Comparison of ENCODE assay signal across 1 cellular context in genomic region chr10:104274762-104275721, GRCh38.
TF ChIP-seq lines count a peak whose summit lies in the region.

No MANE protein-coding gene starts in this region.

TF ChIP-seq in HepG2, 621 proteins besides CTCF, POLR2A, EP300 and RAD21 (continued from another document and continues in another):
- TF ChIP-seq ZNF33A (CRISPR knock-in tag; IDR thresholded peaks at IDR 0.05; ENCODE audit: borderline replicate concordance) (no peak), MIXL1 (CRISPR knock-in tag; IDR thresholded peaks at IDR 0.05) (no peak), RFXAP (CRISPR knock-in tag; IDR thresholded peaks at IDR 0.05; ENCODE audit: borderline replicate concordance) (no peak), ZBTB38 (CRISPR knock-in tag; IDR thresholded peaks at IDR 0.05) (peak; percentile 32; the same call in 1 of the 2 replicates), SALL2 (CRISPR knock-in tag; IDR thresholded peaks at IDR 0.05) (no peak), HOXA9 (CRISPR knock-in tag; IDR thresholded peaks at IDR 0.05; ENCODE audit: borderline replicate concordance) (no peak), KDM3A (CRISPR knock-in tag; IDR thresholded peaks at IDR 0.05; ENCODE audit: low read depth) (peak; percentile 72; the same call in 1 of the 2 replicates), ZNF292 (CRISPR knock-in tag; IDR thresholded peaks at IDR 0.05; ENCODE audit: borderline replicate concordance, low read depth) (no peak), ZNF782 (CRISPR knock-in tag; IDR thresholded peaks at IDR 0.05; ENCODE audit: borderline replicate concordance) (0 out of 2 replicates have a peak, but pooled peaks have one; percentile 39), CCDC6 (CRISPR knock-in tag; IDR thresholded peaks at IDR 0.05) (no peak), FOXK1 (CRISPR knock-in tag; IDR thresholded peaks at IDR 0.05; ENCODE audit: borderline replicate concordance, low read depth) (no peak), NFYB (CRISPR knock-in tag; IDR thresholded peaks at IDR 0.05) (no peak), SP4 (CRISPR knock-in tag; IDR thresholded peaks at IDR 0.05) (no peak), SRSF9 (IDR thresholded peaks at IDR 0.05; ENCODE audit: borderline replicate concordance, insufficient read depth, low read depth, low read length, poor library complexity, severe bottlenecking) (no peak), ZNF746 (CRISPR knock-in tag; IDR thresholded peaks at IDR 0.05) (no peak), NR2F2 (IDR thresholded peaks at IDR 0.05; ENCODE audit: borderline replicate concordance, low read depth) (no peak), ZNF607 (CRISPR knock-in tag; IDR thresholded peaks at IDR 0.05; ENCODE audit: borderline replicate concordance) (no peak), ZC3H13 (CRISPR knock-in tag; IDR thresholded peaks at IDR 0.05) (no peak), ZC3H4 (CRISPR knock-in tag; IDR thresholded peaks at IDR 0.05; ENCODE audit: borderline replicate concordance) (no peak), GLI4 (CRISPR knock-in tag; IDR thresholded peaks at IDR 0.05; ENCODE audit: borderline replicate concordance) (no peak), ZNF589 (CRISPR knock-in tag; conservative IDR thresholded peaks at IDR 0.05) (no peak), KLF9 (CRISPR knock-in tag; IDR thresholded peaks at IDR 0.05; ENCODE audit: low read depth) (no peak), HNRNPK (IDR thresholded peaks at IDR 0.05; ENCODE audit: low read depth, low read length, poor library complexity, severe bottlenecking) (no peak), THAP8 (CRISPR knock-in tag; IDR thresholded peaks at IDR 0.05; ENCODE audit: borderline replicate concordance) (no peak), GFI1 (CRISPR knock-in tag; IDR thresholded peaks at IDR 0.05; ENCODE audit: borderline replicate concordance) (no peak), CSRNP1 (CRISPR knock-in tag; IDR thresholded peaks at IDR 0.05) (no peak; the same call in 1 of the 2 replicates), JARID2 (CRISPR knock-in tag; IDR thresholded peaks at IDR 0.05; ENCODE audit: insufficient replicate concordance) (no peak), HINFP (CRISPR knock-in tag; IDR thresholded peaks at IDR 0.05; ENCODE audit: low read depth) (peak; percentile 99), ZFP36L1 (CRISPR knock-in tag; IDR thresholded peaks at IDR 0.05) (no peak), HES4 (CRISPR knock-in tag; IDR thresholded peaks at IDR 0.05; ENCODE audit: borderline replicate concordance) (no peak), ZNF800 (CRISPR knock-in tag; IDR thresholded peaks at IDR 0.05) (peak; percentile 65; the same call in 1 of the 2 replicates), ERF (CRISPR knock-in tag; IDR thresholded peaks at IDR 0.05) (0 out of 2 replicates have a peak, but pooled peaks have one; percentile 19), NAIF1 (CRISPR knock-in tag; IDR thresholded peaks at IDR 0.05; ENCODE audit: borderline replicate concordance) (no peak), ZNF619 (CRISPR knock-in tag; IDR thresholded peaks at IDR 0.05) (no peak), ZNF879 (CRISPR knock-in tag; IDR thresholded peaks at IDR 0.05) (no peak), RBM39 (IDR thresholded peaks at IDR 0.05; ENCODE audit: low read depth, low read length, poor library complexity, severe bottlenecking) (peak; percentile 71), ZNF556 (CRISPR knock-in tag; IDR thresholded peaks at IDR 0.05; ENCODE audit: borderline replicate concordance) (no peak), SOX13 (IDR thresholded peaks at IDR 0.05) (no peak), SOX13 (CRISPR knock-in tag; conservative IDR thresholded peaks at IDR 0.05 in 1 of 2, IDR thresholded peaks at IDR 0.05 in 1 of 2) (no peak), SSRP1 (CRISPR knock-in tag; IDR thresholded peaks at IDR 0.05) (no peak), ZNF234 (CRISPR knock-in tag; conservative IDR thresholded peaks at IDR 0.05) (no peak), ZSCAN29 (CRISPR knock-in tag; conservative IDR thresholded peaks at IDR 0.05) (no peak), HNRNPLL (IDR thresholded peaks at IDR 0.05; ENCODE audit: low read depth, low read length, poor library complexity, severe bottlenecking) (peak; percentile 82), AGO1 (IDR thresholded peaks at IDR 0.05; ENCODE audit: low read depth, low read length, poor library complexity, severe bottlenecking) (no peak), SRY (CRISPR knock-in tag; IDR thresholded peaks at IDR 0.05) (no peak)
- TF ChIP-seq, protein P1, sequence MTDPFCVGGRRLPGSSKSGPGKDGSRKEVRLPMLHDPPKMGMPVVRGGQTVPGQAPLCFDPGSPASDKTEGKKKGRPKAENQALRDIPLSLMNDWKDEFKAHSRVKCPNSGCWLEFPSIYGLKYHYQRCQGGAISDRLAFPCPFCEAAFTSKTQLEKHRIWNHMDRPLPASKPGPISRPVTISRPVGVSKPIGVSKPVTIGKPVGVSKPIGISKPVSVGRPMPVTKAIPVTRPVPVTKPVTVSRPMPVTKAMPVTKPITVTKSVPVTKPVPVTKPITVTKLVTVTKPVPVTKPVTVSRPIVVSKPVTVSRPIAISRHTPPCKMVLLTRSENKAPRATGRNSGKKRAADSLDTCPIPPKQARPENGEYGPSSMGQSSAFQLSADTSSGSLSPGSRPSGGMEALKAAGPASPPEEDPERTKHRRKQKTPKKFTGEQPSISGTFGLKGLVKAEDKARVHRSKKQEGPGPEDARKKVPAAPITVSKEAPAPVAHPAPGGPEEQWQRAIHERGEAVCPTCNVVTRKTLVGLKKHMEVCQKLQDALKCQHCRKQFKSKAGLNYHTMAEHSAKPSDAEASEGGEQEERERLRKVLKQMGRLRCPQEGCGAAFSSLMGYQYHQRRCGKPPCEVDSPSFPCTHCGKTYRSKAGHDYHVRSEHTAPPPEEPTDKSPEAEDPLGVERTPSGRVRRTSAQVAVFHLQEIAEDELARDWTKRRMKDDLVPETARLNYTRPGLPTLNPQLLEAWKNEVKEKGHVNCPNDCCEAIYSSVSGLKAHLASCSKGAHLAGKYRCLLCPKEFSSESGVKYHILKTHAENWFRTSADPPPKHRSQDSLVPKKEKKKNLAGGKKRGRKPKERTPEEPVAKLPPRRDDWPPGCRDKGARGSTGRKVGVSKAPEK (CRISPR knock-in tag; IDR thresholded peaks at IDR 0.05; ENCODE audit: borderline replicate concordance): no peak
- TF ChIP-seq, protein P2, sequence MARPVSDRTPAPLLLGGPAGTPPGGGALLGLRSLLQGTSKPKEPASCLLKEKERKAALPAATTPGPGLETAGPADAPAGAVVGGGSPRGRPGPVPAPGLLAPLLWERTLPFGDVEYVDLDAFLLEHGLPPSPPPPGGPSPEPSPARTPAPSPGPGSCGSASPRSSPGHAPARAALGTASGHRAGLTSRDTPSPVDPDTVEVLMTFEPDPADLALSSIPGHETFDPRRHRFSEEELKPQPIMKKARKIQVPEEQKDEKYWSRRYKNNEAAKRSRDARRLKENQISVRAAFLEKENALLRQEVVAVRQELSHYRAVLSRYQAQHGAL (CRISPR knock-in tag; IDR thresholded peaks at IDR 0.05; ENCODE audit: not compliant biosample characterization): no peak
- TF ChIP-seq, protein P3, sequence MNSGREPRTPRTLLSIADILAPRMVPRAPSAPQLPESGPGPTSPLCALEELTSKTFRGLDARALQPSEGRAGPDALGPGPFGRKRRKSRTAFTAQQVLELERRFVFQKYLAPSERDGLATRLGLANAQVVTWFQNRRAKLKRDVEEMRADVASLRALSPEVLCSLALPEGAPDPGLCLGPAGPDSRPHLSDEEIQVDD (CRISPR knock-in tag; IDR thresholded peaks at IDR 0.05; ENCODE audit: borderline replicate concordance): no peak
- TF ChIP-seq, protein P4, sequence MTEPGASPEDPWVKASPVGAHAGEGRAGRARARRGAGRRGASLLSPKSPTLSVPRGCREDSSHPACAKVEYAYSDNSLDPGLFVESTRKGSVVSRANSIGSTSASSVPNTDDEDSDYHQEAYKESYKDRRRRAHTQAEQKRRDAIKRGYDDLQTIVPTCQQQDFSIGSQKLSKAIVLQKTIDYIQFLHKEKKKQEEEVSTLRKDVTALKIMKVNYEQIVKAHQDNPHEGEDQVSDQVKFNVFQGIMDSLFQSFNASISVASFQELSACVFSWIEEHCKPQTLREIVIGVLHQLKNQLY (CRISPR knock-in tag; IDR thresholded peaks at IDR 0.05): no peak
